Comparison of ENCODE assay signal across 27 cellular contexts in the genomic region with DNA sequence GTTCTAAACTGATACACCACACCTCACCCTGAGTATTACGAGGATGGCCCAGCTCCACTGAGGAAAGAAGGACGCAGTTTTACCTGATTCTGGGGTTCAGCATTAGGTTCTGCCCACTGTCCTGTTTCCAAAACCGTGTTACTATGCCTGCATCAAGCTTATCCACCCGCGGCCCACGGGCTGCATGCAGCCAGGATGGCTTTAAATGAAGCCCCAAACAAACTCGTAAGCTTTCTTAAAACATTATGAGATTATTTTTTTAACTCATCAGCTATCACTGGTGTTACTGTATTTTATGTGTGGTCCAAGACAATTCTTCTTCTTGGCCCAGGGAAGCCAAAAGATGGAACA. TPM values are rescaled to one million over a fixed set of nuclear protein-coding genes. Genes with fewer than 3 reads are reported as not detected.
A peak's percentile ranks its signal among the peaks of the same experiment; 100 is the strongest.
DNase-seq lines count a peak whose midpoint lies in the region; ATAC-seq and TF ChIP-seq lines count a peak whose summit lies in the region.
"Had no signal": no experiment of that assay in that cellular context is flagged by ENCODE, and none has a peak within 500 bp of the region (broad histone marks: within the 10 kb centered on the region; RNA-seq: fewer than 3 reads in every experiment).

No MANE protein-coding gene starts in this region.

- no peaks in the 10 kb centered on the region for H3K36me3 Mint-ChIP-seq in neural progenitor cell
- H3K36me3 Mint-ChIP-seq in type B pancreatic cell, result no peaks in the 10 kb centered on the region
- H3K36me3 Mint-ChIP-seq: CD8-positive, alpha-beta T cell had no signal

- H4K20me1 ChIP-seq in neural progenitor cell (ENCODE audit: low read depth), result no peaks in the 10 kb centered on the region

- peak overlapping the region; percentile 15 for H3K27ac Mint-ChIP-seq in neural progenitor cell
- peak overlapping the region; percentile 83 for H3K27ac Mint-ChIP-seq in type B pancreatic cell
- H3K27ac Mint-ChIP-seq: CD8-positive, alpha-beta T cell had no signal

- peaks cover 6% of the 10 kb centered on the region for H3F3A ChIP-seq in neural progenitor cell (ENCODE audit: low read depth)

- no peak overlapping the region for H3K4me3 Mint-ChIP-seq in neural progenitor cell
- no peak overlapping the region for H3K4me3 Mint-ChIP-seq in type B pancreatic cell
- H3K4me3 Mint-ChIP-seq: CD8-positive, alpha-beta T cell had no signal

- DNase-seq in DMS53 treated with DMSO at 0.1 percent for 48 hours (lab: John Stamatoyannopoulos, UW; ENCODE audit: unreplicated experiment) (peak; percentile 48), DMS53 (lab: John Stamatoyannopoulos, UW) (no peak), SK-N-MC (ENCODE audit: low read depth, low spot score) (no peak), neural progenitor cell (ENCODE audit: low spot score) (no peak), type B pancreatic cell (ENCODE audit: extremely low spot score, unreplicated experiment) (no peak), midbrain (lab: John Stamatoyannopoulos, UW) (no peak), NCI-H1694 treated with DMSO at 0.1 percent for 48 hours (lab: John Stamatoyannopoulos, UW) (no peak)
- DNase-seq: 8988T; AML-193; C1 segment of cervical spinal cord; CD8-positive, alpha-beta T cell; DMS79; H7; KBM-7; NCI-H1092; NCI-H1436; NCI-H1930; NCI-H510A treated with DMSO at 0.1 percent for 48 hours; NCI-H748 treated with DMSO at 0.1 percent for 48 hours; Right ventricle myocardium superior had no signal

- H3K27ac ChIP-seq in SK-N-MC (peak overlapping the region; percentile 74), neural progenitor cell (no peak overlapping the region)
- H3K27ac ChIP-seq: HL-60 had no signal

- no peaks in the 10 kb centered on the region for H3K79me2 ChIP-seq in neural progenitor cell (ENCODE audit: low read depth)

- H3K27me3 Mint-ChIP-seq in neural progenitor cell (ENCODE audit: insufficient read depth, low read depth), result peaks cover 10% of the 10 kb centered on the region
- peaks cover 7% of the 10 kb centered on the region for H3K27me3 Mint-ChIP-seq in type B pancreatic cell

- no peak overlapping the region for H2AFZ ChIP-seq in neural progenitor cell (replicated peaks)

- no peaks in the 10 kb centered on the region for H3K4me1 ChIP-seq in neural progenitor cell

- H3K9ac ChIP-seq in SK-N-MC (ENCODE audit: insufficient read length), result no peak overlapping the region
- no peak overlapping the region for H3K9ac ChIP-seq in neural progenitor cell

- no peak for ATAC-seq in HG02763 (IDR thresholded peaks at IDR 0.05; ENCODE audit: unreplicated experiment)
- ATAC-seq: CD8-positive, alpha-beta T cell; HepG2 had no signal

- TF ChIP-seq CTCF in neural progenitor cell (IDR thresholded peaks at IDR 0.05), result no peak
- TF ChIP-seq CTCF in type B pancreatic cell (conservative IDR thresholded peaks at IDR 0.05), result no peak

- H3K27me3 ChIP-seq in neural progenitor cell, result peaks cover 9% of the 10 kb centered on the region

- no peak overlapping the region for H3K4me2 ChIP-seq in neural progenitor cell

- H3K36me3 ChIP-seq in SK-N-MC (ENCODE audit: insufficient read depth, low read length) (no peaks in the 10 kb centered on the region), neural progenitor cell (no peaks in the 10 kb centered on the region)

- H3K4me3 ChIP-seq in SK-N-MC, result peak overlapping the region; percentile 47
- H3K4me3 ChIP-seq in neural progenitor cell, result no peak overlapping the region

- H3K4me1 Mint-ChIP-seq in neural progenitor cell (peaks cover 21% of the 10 kb centered on the region), type B pancreatic cell (ENCODE audit: unreplicated experiment) (peaks cover 13% of the 10 kb centered on the region)

- H3K9me3 ChIP-seq in SK-N-MC (ENCODE audit: low read depth, low read length), result no peaks in the 10 kb centered on the region
- no peaks in the 10 kb centered on the region for H3K9me3 ChIP-seq in neural progenitor cell (ENCODE audit: low read depth)

- H3K9me3 Mint-ChIP-seq in neural progenitor cell (no peaks in the 10 kb centered on the region), type B pancreatic cell (no peaks in the 10 kb centered on the region)
- H3K9me3 Mint-ChIP-seq: CD8-positive, alpha-beta T cell had no signal

RNA-seq across cellular contexts. Expression of a gene that starts 4.0 kb away (rescaled TPM):
- total RNA-seq in neural progenitor cell (ENCODE audit: low replicate concordance) (not detected in 2 replicates), type B pancreatic cell (ENCODE audit: low replicate concordance) (not detected in 2 replicates)
- total RNA-seq: CD8-positive, alpha-beta T cell; H7; HepG2; HT-29; OCI-LY7; RPMI7951; SK-MEL-5 had no signal

RNA-seq across cellular contexts. Expression of a gene that starts 10.0 kb away (rescaled TPM):
- total RNA-seq in neural progenitor cell (ENCODE audit: low replicate concordance) (6.1 and 7.0 TPM in 2 replicates), type B pancreatic cell (ENCODE audit: low replicate concordance) (3.8 and 7.8 TPM in 2 replicates)
- total RNA-seq: CD8-positive, alpha-beta T cell; OCI-LY7 had no signal
